ENCODE assay signal across 9 cellular contexts in the genomic region with DNA sequence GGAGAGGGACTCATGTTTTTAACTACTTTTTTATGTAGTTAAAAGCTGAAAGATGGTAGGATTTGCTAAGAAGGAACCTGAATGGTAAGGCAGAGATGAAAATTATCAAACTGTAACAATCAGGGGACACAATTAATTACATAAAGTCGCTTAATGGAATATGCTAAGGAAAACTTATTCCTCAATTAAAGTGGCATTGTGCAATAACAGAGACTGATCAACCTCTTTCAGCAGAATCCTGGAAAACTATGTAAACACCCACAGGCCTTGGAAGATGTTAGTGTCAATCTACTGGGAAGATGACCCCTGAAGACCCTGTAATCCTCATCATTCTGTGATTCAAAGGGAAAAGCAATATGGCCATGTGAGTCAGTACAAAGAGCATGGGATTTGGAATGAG. TPM values are rescaled to one million over a fixed set of nuclear protein-coding genes. Genes with fewer than 3 reads are reported as not detected.
"Had no signal": no experiment of that assay in that cellular context is flagged by ENCODE, and none has a peak within 500 bp of the region (broad histone marks: within the 10 kb centered on the region; RNA-seq: fewer than 3 reads in every experiment).

No MANE protein-coding gene starts in this region.

- ATAC-seq: GM23338 had no signal

- H2AFZ ChIP-seq: GM23338 had no signal

- FAIRE-seq: H1, H54, HTR-8/SVneo had no signal

- H3K4me2 ChIP-seq: GM23338, KMS-11 had no signal

- H3K9ac ChIP-seq: KMS-11 had no signal

- H3K4me3 ChIP-seq: GM23338 had no signal

- DNase-seq: H9, HCEC 1CT, KBM-7 had no signal

- H3K27ac ChIP-seq: KMS-11 had no signal

RNA-seq across cellular contexts. Expression of gene RGS8, which starts 58.4 kb away (rescaled TPM):
- total RNA-seq: H9, HT-29 had no signal
